8 cellular contexts compared by ENCODE assay signal in genomic region chr1:214281902-214282695, GRCh38. TPM values are rescaled to one million over a fixed set of nuclear protein-coding genes. Genes with fewer than 3 reads are reported as not detected.
A peak's percentile ranks its signal among the peaks of the same experiment; 100 is the strongest.
DNase-seq lines count a peak whose midpoint lies in the region; ATAC-seq and TF ChIP-seq lines count a peak whose summit lies in the region.

No MANE protein-coding gene starts in this region.

- intact Hi-C loops in testis (cut with DNase I; ENCODE audit: low total_unique reads) = no loop called here

- no peaks in the 10 kb centered on the region for H3K36me3 ChIP-seq in testis (ENCODE audit: low read depth, missing control alignments)

- no peak for ATAC-seq in GM21423 (IDR thresholded peaks at IDR 0.05; ENCODE audit: unreplicated experiment)

- DNase-seq in AG08395 (ENCODE audit: low spot score) (peak; percentile 40), NCI-H446 (lab: John Stamatoyannopoulos, UW) (peak; percentile 47 to 73), T47D (ENCODE audit: low read depth in 1 of 2, low spot score in 1 of 2) (peak; percentile 43 to 80), kidney tubule cell (ENCODE audit: low spot score) (peak; percentile 71), testis (peak; percentile 49), epidermal melanocyte (ENCODE audit: insufficient read length, low spot score) (no peak)

- in situ Hi-C loops in T47D (cut with HindIII; ENCODE audit: low pct_unique_long_range_greater_than_20kb, low sequenced_read_pairs) = no loop called here

- TF ChIP-seq CTCF in GM12875 (IDR thresholded peaks at IDR 0.05; ENCODE audit: borderline replicate concordance, insufficient read depth, low read depth, low read length) (no peak), testis (IDR thresholded peaks at IDR 0.05) (no peak)

- TF ChIP-seq POLR2A in testis (IDR thresholded peaks at IDR 0.05) = no peak

- WGBS in testis, 2 donors = 13 to 19% methylated on average over 9 of the region's 9 CpGs

- no peaks in the 10 kb centered on the region for H3K27me3 ChIP-seq in testis

- peaks cover 29% of the 10 kb centered on the region for H3K4me1 ChIP-seq in testis

- H3K9me3 ChIP-seq in testis = no peaks in the 10 kb centered on the region

- H3K4me3 ChIP-seq in GM12875 (ENCODE audit: low read depth, low read length) = peak overlapping the region; percentile 62
- peak overlapping the region; percentile 74 to 93 for H3K4me3 ChIP-seq in testis

- H3K27ac ChIP-seq in testis = peak overlapping the region; percentile 90 to 94

RNA-seq across cellular contexts. Expression of gene SMYD2, which starts 1.1 kb away (rescaled TPM):
- 10 to 100 TPM; 75.5 to 89.4 TPM for total RNA-seq in testis
- 73.9 TPM for polyA plus RNA-seq in testis (ENCODE audit: insufficient read depth, low read depth, low replicate concordance)
